Comparison of ENCODE assay signal across 20 cellular contexts in genomic region chr11:129067454-129067853, GRCh38.
"Had no signal": no experiment of that assay in that cellular context is flagged by ENCODE, and none has a peak within 500 bp of the region (broad histone marks: within the 10 kb centered on the region; RNA-seq: fewer than 3 reads in every experiment).

No MANE protein-coding gene starts in this region.

- H2AFZ ChIP-seq: hepatocyte had no signal

- FAIRE-seq: pancreas, small intestine, urothelium cell line had no signal

- ATAC-seq: esophagus mucosa, left colon, left ventricle myocardium superior, pancreas, right cardiac atrium had no signal

- H3K36me3 ChIP-seq: pancreas had no signal

- H3K27ac ChIP-seq: coronary artery, hepatocyte, pancreas, stomach, thoracic aorta had no signal

- H3K4me1 ChIP-seq: pancreas, stomach had no signal

- H3K27me3 ChIP-seq: hepatocyte, pancreas, stomach had no signal

- H3K9me3 ChIP-seq: pancreas, stomach, thoracic aorta had no signal

- DNase-seq: effector CD8-positive, alpha-beta T cell; left colon; left ventricle myocardium superior; mesendoderm; naive B cell; occipital lobe; pancreas; right cardiac atrium; small intestine; stimulated activated CD4-positive, alpha-beta T cell treated with anti-CD3 and anti-CD28 coated beads, Interleukin-12 subunit alpha, Interleukin-12 subunit beta, amount 100 ng/mL, for 4 hours; stimulated activated naive CD4-positive, alpha-beta T cell; stomach; substantia nigra; trophoblast cell had no signal

- H3K4me2 ChIP-seq: hepatocyte had no signal

- H3K4me3 ChIP-seq: coronary artery, hepatocyte, lung, pancreas, stomach, thoracic aorta had no signal

- H3K79me2 ChIP-seq: hepatocyte had no signal
